ENCODE assay signal across 26 cellular contexts in genomic region chr10:123538401-123539320, GRCh38.
A peak's percentile ranks its signal among the peaks of the same experiment; 100 is the strongest.
DNase-seq lines count a peak whose midpoint lies in the region; ATAC-seq, FAIRE-seq and TF ChIP-seq lines count a peak whose summit lies in the region.
"Had no signal": no experiment of that assay in that cellular context is flagged by ENCODE, and none has a peak within 500 bp of the region (broad histone marks: within the 10 kb centered on the region; RNA-seq: fewer than 3 reads in every experiment).

No MANE protein-coding gene starts in this region.

- peak overlapping the region; percentile 90; the same call in 1 of the 2 replicates for H2BK12ac ChIP-seq in H1 (ENCODE audit: low read depth, low read length)

- no peaks in the 10 kb centered on the region for H3K9me2 ChIP-seq in MM.1S (replicated peaks; ENCODE audit: insufficient read depth, low read length)
- H3K9me2 ChIP-seq: SK-N-SH had no signal

- peak in 1 of 2 experiments; percentile 40; a peak in 2 of 3 replicates for TF ChIP-seq POLR2A in H1 (IDR thresholded peaks at IDR 0.05; ENCODE audit: control extremely low read depth in 1 of 2, low read depth in 2 of 2, low read length in 2 of 2)

- TF ChIP-seq EP300 in H1 (IDR thresholded peaks at IDR 0.05; ENCODE audit: borderline replicate concordance in 1 of 2, low read depth in 2 of 2, low read length in 2 of 2): no peak

- H3K27ac Mint-ChIP-seq in progenitor cell of endocrine pancreas: peak overlapping the region; percentile 36
- H3K27ac Mint-ChIP-seq: activated CD4-positive, alpha-beta memory T cell treated with anti-CD3 and anti-CD28 coated beads for 36 hours; activated naive CD4-positive, alpha-beta T cell treated with anti-CD3 and anti-CD28 coated beads for 36 hours; memory B cell; natural killer cell had no signal

- H3K18ac ChIP-seq in H1 (ENCODE audit: extremely low read depth, low read length): peak overlapping the region; percentile 93

- CTCF ChIA-PET in H1 (lab: Charles Lee; ENCODE audit: partially characterized antibody): interaction anchor here (0.6 to 2.0 kb wide), 7 partner anchors 9 to 39 kb away, joined by 3 to 6 read pairs (median 3); no protein-coding TSS in a partner anchor

- peak overlapping the region; percentile 87 for H2AFZ ChIP-seq in MM.1S (ENCODE audit: low read length)
- peak overlapping the region; percentile 61 for H2AFZ ChIP-seq in H1 (ENCODE audit: low read length)

- H3K23ac ChIP-seq in H1 (ENCODE audit: insufficient read length): no peak overlapping the region

- H4K20me1 ChIP-seq in MM.1S (ENCODE audit: insufficient read depth, low read length) (no peaks in the 10 kb centered on the region), H1 (replicated peaks in 1 of 2; ENCODE audit: control insufficient read depth in 1 of 2, insufficient read depth in 2 of 2, low read length in 2 of 2) (no peaks in the 10 kb centered on the region)

- H4K91ac ChIP-seq in H1 (replicated peaks; ENCODE audit: insufficient read length, low read length): peak overlapping the region; percentile 75

- no peak overlapping the region for H3K14ac ChIP-seq in H1 (ENCODE audit: insufficient read length)

- H3K9me3 ChIP-seq in MM.1S (replicated peaks; ENCODE audit: insufficient read depth, low read length) (no peaks in the 10 kb centered on the region), H1 (ENCODE audit: insufficient read depth in 2 of 2, low read depth in 1 of 2, low read length in 1 of 2) (no peaks in the 10 kb centered on the region), lower lobe of right lung (no peaks in the 10 kb centered on the region)
- H3K9me3 ChIP-seq: SK-N-SH had no signal

- H3K36me3 Mint-ChIP-seq in progenitor cell of endocrine pancreas (ENCODE audit: insufficient read depth): no peaks in the 10 kb centered on the region
- H3K36me3 Mint-ChIP-seq: activated CD4-positive, alpha-beta memory T cell treated with anti-CD3 and anti-CD28 coated beads for 36 hours; memory B cell; natural killer cell had no signal

- H2BK15ac ChIP-seq in H1 (ENCODE audit: low read length): 0 out of 2 replicates have a peak overlapping the region, but pooled peaks have one; percentile 53

- H3K79me2 ChIP-seq in MM.1S (ENCODE audit: low read length) (no peaks in the 10 kb centered on the region), H1 (ENCODE audit: control insufficient read depth in 1 of 2, insufficient read depth in 2 of 2, low read length in 2 of 2) (no peaks in the 10 kb centered on the region)

- peak overlapping the region; percentile 80 for H3K27ac ChIP-seq in MM.1S (ENCODE audit: low read length)
- peak overlapping the region; percentile 71 for H3K27ac ChIP-seq in H1 (ENCODE audit: low read depth, low read length)
- H3K27ac ChIP-seq in lower lobe of right lung: no peak overlapping the region
- H3K27ac ChIP-seq: HL-60, VCaP had no signal

- no peak overlapping the region for H3K4me3 Mint-ChIP-seq in progenitor cell of endocrine pancreas (ENCODE audit: low read depth)
- H3K4me3 Mint-ChIP-seq: activated CD4-positive, alpha-beta memory T cell treated with anti-CD3 and anti-CD28 coated beads for 36 hours; activated naive CD4-positive, alpha-beta T cell treated with anti-CD3 and anti-CD28 coated beads for 36 hours; memory B cell; natural killer cell had no signal

- H3K36me3 ChIP-seq in MM.1S (replicated peaks; ENCODE audit: insufficient read depth, low read length): no peaks in the 10 kb centered on the region
- no peaks in the 10 kb centered on the region for H3K36me3 ChIP-seq in H1 (ENCODE audit: control insufficient read depth in 2 of 4, insufficient read depth in 4 of 4, low read length in 3 of 4)
- no peaks in the 10 kb centered on the region for H3K36me3 ChIP-seq in lower lobe of right lung

- TF ChIP-seq CTCF in MM.1S (IDR thresholded peaks at IDR 0.05; ENCODE audit: low read length) (no peak), H1 (IDR thresholded peaks at IDR 0.05; ENCODE audit: control extremely low read depth in 1 of 3, insufficient read depth in 1 of 3, low read depth in 1 of 3, low read length in 3 of 3) (no peak), progenitor cell of endocrine pancreas (IDR thresholded peaks at IDR 0.05; ENCODE audit: unreplicated experiment) (no peak), lower lobe of right lung (IDR thresholded peaks at IDR 0.05) (no peak)

- H3K4me2 ChIP-seq in MM.1S (ENCODE audit: low read depth, low read length): peak overlapping the region; percentile 55
- no peak overlapping the region for H3K4me2 ChIP-seq in H1 (ENCODE audit: insufficient read depth in 1 of 2, low read depth in 2 of 2, low read length in 2 of 2)
- H3K4me2 ChIP-seq: SK-N-SH had no signal

- peaks cover 9% of the 10 kb centered on the region for H3K27me3 Mint-ChIP-seq in progenitor cell of endocrine pancreas
- H3K27me3 Mint-ChIP-seq: memory B cell had no signal

- peaks cover 32% of the 10 kb centered on the region for H3F3A ChIP-seq in MM.1S (ENCODE audit: insufficient read depth, low read length)

- H3K9me3 Mint-ChIP-seq in progenitor cell of endocrine pancreas (ENCODE audit: low read depth): no peaks in the 10 kb centered on the region
- H3K9me3 Mint-ChIP-seq: activated naive CD4-positive, alpha-beta T cell treated with anti-CD3 and anti-CD28 coated beads for 36 hours; memory B cell; natural killer cell had no signal

- H4K5ac ChIP-seq in H1 (ENCODE audit: insufficient read length, low read depth, low read length): peak overlapping the region; percentile 12

- H3K4me1 Mint-ChIP-seq in progenitor cell of endocrine pancreas (ENCODE audit: low read depth): no peaks in the 10 kb centered on the region
- H3K4me1 Mint-ChIP-seq: natural killer cell had no signal

- no peaks in the 10 kb centered on the region for H3K79me1 ChIP-seq in H1 (ENCODE audit: low read depth, low read length)

- H3K4ac ChIP-seq in H1 (replicated peaks; ENCODE audit: insufficient read length, low read depth, low read length): peak overlapping the region; percentile 49

- H2BK120ac ChIP-seq in H1 (replicated peaks; ENCODE audit: low read depth, low read length): peak overlapping the region; percentile 94

- 56% methylated on average over 12 of the region's 12 CpGs; no CpG with 5 or more reads in 1 of the 2 experiments for WGBS in H1 (ENCODE audit: extremely low coverage in 1 of 2, insufficient coverage in 1 of 2, insufficient read length in 1 of 2, insufficient replicate concordance in 2 of 2, low coverage in 1 of 2, low lambda C conversion rate in 2 of 2, missing lambda C conversion rate in 1 of 2), 2 experiments

- H3K56ac ChIP-seq in H1 (replicated peaks; ENCODE audit: insufficient read length, low read depth, low read length): no peak overlapping the region

- H3K23me2 ChIP-seq in H1 (ENCODE audit: low read depth, low read length): no peaks in the 10 kb centered on the region; the same call in 1 of the 2 replicates

- no peak for TF ChIP-seq RAD21 in H1 (IDR thresholded peaks at IDR 0.05 in 1 of 2, conservative IDR thresholded peaks at IDR 0.05 in 1 of 2; ENCODE audit: low read depth in 2 of 2, low read length in 2 of 2)

- H3K4me1 ChIP-seq in MM.1S (ENCODE audit: low read length) (peaks cover 50% of the 10 kb centered on the region), H1 (replicated peaks in 1 of 4; ENCODE audit: control insufficient read depth in 3 of 4, insufficient read depth in 4 of 4, low read length in 3 of 4) (peaks cover 0 to 8% (median 4%) of the 10 kb centered on the region in 4 experiments; a peak in 3 of 7 replicates), lower lobe of right lung (no peaks in the 10 kb centered on the region)

- ATAC-seq in lower lobe of right lung: no peak
- no peak for ATAC-seq in GM19351 (IDR thresholded peaks at IDR 0.05; ENCODE audit: unreplicated experiment)
- ATAC-seq: K562, natural killer cell had no signal

- intact Hi-C loops in lower lobe of right lung (cut with DNase I): no loop called here

- peak; percentile 33 for FAIRE-seq in GM18507 (lab: Jason Lieb, UNC)
- FAIRE-seq in H1 (lab: Jason Lieb, UNC): peak; percentile 80
- FAIRE-seq: K562 had no signal

- H4K8ac ChIP-seq in H1 (ENCODE audit: extremely low read depth, insufficient read depth, low read length): no peak overlapping the region

- H2BK5ac ChIP-seq in H1 (ENCODE audit: low read depth, low read length): peak overlapping the region; percentile 97; the same call in 1 of the 2 replicates

- peak overlapping the region; percentile 70 for H2AK5ac ChIP-seq in H1 (ENCODE audit: low read depth, low read length)

- POLR2A ChIA-PET in H1 (lab: Charles Lee; ENCODE audit: partially characterized antibody): interaction anchor here (0.8 kb wide), 2 partner anchors 9 to 886 kb away, joined by 3 to 4 read pairs; no protein-coding TSS in a partner anchor

- H3K4me3 ChIP-seq in MM.1S (ENCODE audit: low read length) (no peak overlapping the region), H1 (ENCODE audit: extremely low read depth in 1 of 4, insufficient read depth in 2 of 4, low read depth in 3 of 4, low read length in 4 of 4) (no peak overlapping the region), lower lobe of right lung (no peak overlapping the region)
- H3K4me3 ChIP-seq: K562 had no signal

- DNase-seq in GM18507 (ENCODE audit: extremely low spot score, insufficient read length, low read depth) (no peak), MM.1S (no peak), H1 (ENCODE audit: low read depth in 1 of 2, low spot score in 2 of 2) (peak in 1 of 2 experiments; percentile 47), progenitor cell of endocrine pancreas (ENCODE audit: low spot score, unreplicated experiment) (no peak), lower lobe of right lung (no peak), mesenteric fat pad (ENCODE audit: low spot score) (no peak)
- DNase-seq: activated CD4-positive, alpha-beta memory T cell treated with anti-CD3 and anti-CD28 coated beads for 36 hours; activated naive CD4-positive, alpha-beta T cell treated with anti-CD3 and anti-CD28 coated beads for 36 hours; activated T-cell treated with anti-CD3 and anti-CD28 coated beads, Interleukin-2, amount 50 U/mL, for 1 hour; anterior cingulate cortex; DMS79; erythroblast; hypothalamus; kidney glomerular epithelial cell; natural killer cell; NCI-H187 treated with DMSO at 0.1 percent for 48 hours; NCI-H345; RPMI8226; SK-N-SH; stimulated activated CD4-positive, alpha-beta T cell treated with anti-CD3 and anti-CD28 coated beads, Interleukin-1b, Interleukin-23, amount 100 ng/mL, for 48 hours; stimulated activated naive CD4-positive, alpha-beta T cell had no signal

- peak overlapping the region; percentile 90 for H2BK20ac ChIP-seq in H1 (ENCODE audit: low read length)

- no peaks in the 10 kb centered on the region for H3K27me3 ChIP-seq in MM.1S (replicated peaks; ENCODE audit: insufficient read depth, low read length)
- H3K27me3 ChIP-seq in H1 (replicated peaks in 1 of 4; ENCODE audit: control insufficient read depth in 3 of 4, extremely low read depth in 1 of 4, insufficient read depth in 3 of 4, low read length in 3 of 4): no peaks in the 10 kb centered on the region
- H3K27me3 ChIP-seq in lower lobe of right lung (ENCODE audit: low read depth): no peaks in the 10 kb centered on the region

- peak overlapping the region; percentile 39 for H3K9ac ChIP-seq in MM.1S (ENCODE audit: low read length)
- no peak overlapping the region; a peak in 1 of 7 replicates for H3K9ac ChIP-seq in H1 (replicated peaks in 1 of 4; ENCODE audit: extremely low read depth in 1 of 4, low read depth in 3 of 4, low read length in 3 of 4)
- H3K9ac ChIP-seq: SK-N-SH had no signal

TF ChIP-seq in H1, 55 proteins besides CTCF, POLR2A, EP300 and RAD21 (continues in another document):
- peak; percentile 44; the same call in 1 of the 2 replicates for TF ChIP-seq TAF1 (IDR thresholded peaks at IDR 0.05; ENCODE audit: low read depth, low read length)
